Comparison of ENCODE assay signal across 24 cellular contexts in the genomic region with DNA sequence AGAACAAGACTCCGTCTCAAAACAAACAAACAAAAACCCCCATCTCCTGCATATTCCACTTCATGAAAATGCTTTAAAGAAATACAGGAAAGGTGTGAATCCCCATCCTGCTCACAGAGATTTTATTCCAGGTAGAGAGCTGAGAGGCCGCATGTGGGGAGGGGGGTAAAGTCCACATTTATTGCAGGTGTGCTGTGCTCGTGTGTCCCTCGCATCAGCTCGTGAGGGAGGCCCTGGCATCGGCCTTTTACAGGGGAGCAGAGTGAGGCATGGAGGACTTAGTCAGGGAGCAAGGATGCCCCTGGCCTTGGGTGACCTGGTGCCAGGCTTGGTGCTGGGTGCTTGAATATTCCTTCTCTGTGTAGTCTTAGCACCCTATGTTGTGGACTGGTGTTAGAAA.
"Had no signal": no experiment of that assay in that cellular context is flagged by ENCODE, and none has a peak within 500 bp of the region (broad histone marks: within the 10 kb centered on the region; RNA-seq: fewer than 3 reads in every experiment).

No MANE protein-coding gene starts in this region.

- ATAC-seq: heart right ventricle; naive thymus-derived CD4-positive, alpha-beta T cell; natural killer cell treated with Interleukin-12 subunit alpha and Interleukin-12 subunit beta and Interleukin-15 and Interleukin-18, amount 100 ng/mL, for 72 hours; right lobe of liver; stimulated activated effector memory CD8-positive, alpha-beta T cell treated with anti-CD3 and anti-CD28 coated beads, Interleukin-12 subunit alpha, Interleukin-12 subunit beta, amount 100 ng/mL, for 72 hours had no signal

- H3K4me1 ChIP-seq: parathyroid adenoma, right lobe of liver, upper lobe of left lung had no signal

- H3K9me3 Mint-ChIP-seq: mesothelial cell of epicardium; natural killer cell treated with Interleukin-12 subunit alpha and Interleukin-12 subunit beta and Interleukin-15 and Interleukin-18, amount 100 ng/mL, for 72 hours; neural crest cell; stimulated activated effector memory CD8-positive, alpha-beta T cell treated with anti-CD3 and anti-CD28 coated beads, Interleukin-12 subunit alpha, Interleukin-12 subunit beta, amount 100 ng/mL, for 72 hours; stimulated activated naive CD8-positive, alpha-beta T cell treated with anti-CD3 and anti-CD28 coated beads, Interleukin-15, Interleukin-2, amounts not matched to agents 100 ng/mL and 50 ng/mL, for 24 hours had no signal

- H3K36me3 Mint-ChIP-seq: mesothelial cell of epicardium; naive thymus-derived CD4-positive, alpha-beta T cell; natural killer cell treated with Interleukin-12 subunit alpha and Interleukin-12 subunit beta and Interleukin-15 and Interleukin-18, amount 100 ng/mL, for 72 hours; stimulated activated effector memory CD8-positive, alpha-beta T cell treated with anti-CD3 and anti-CD28 coated beads, Interleukin-12 subunit alpha, Interleukin-12 subunit beta, amount 100 ng/mL, for 72 hours had no signal

- H3K9me3 ChIP-seq: heart right ventricle, left ventricle myocardium inferior, neutrophil, right atrium auricular region, right lobe of liver, tibial nerve, upper lobe of left lung had no signal

- DNase-seq: heart right ventricle; hippocampal formation; kidney glomerular epithelial cell; left ventricle myocardium inferior; mesendoderm; naive thymus-derived CD4-positive, alpha-beta T cell; occipital lobe; right lobe of liver; stimulated activated CD4-positive, alpha-beta T cell treated with anti-CD3 and anti-CD28 coated beads, Interleukin-4, amount 100 ng/mL, for 24 hours; stimulated activated naive CD4-positive, alpha-beta T cell; substantia nigra; upper lobe of left lung had no signal

- H3K4me1 Mint-ChIP-seq: mesothelial cell of epicardium; stimulated activated effector memory CD8-positive, alpha-beta T cell treated with anti-CD3 and anti-CD28 coated beads, Interleukin-12 subunit alpha, Interleukin-12 subunit beta, amount 100 ng/mL, for 72 hours had no signal

- H3K9ac ChIP-seq: parathyroid adenoma had no signal

- H3K27me3 Mint-ChIP-seq: progenitor cell of endocrine pancreas had no signal

- FAIRE-seq: keratinocyte had no signal

- H3K4me3 ChIP-seq: heart right ventricle, left ventricle myocardium inferior, lung, right atrium auricular region, right lobe of liver, tibial nerve, upper lobe of left lung had no signal

- H3K36me3 ChIP-seq: left ventricle myocardium inferior, neutrophil, right atrium auricular region, right lobe of liver, tibial nerve, upper lobe of left lung had no signal

- H3K27ac ChIP-seq: heart right ventricle, left ventricle myocardium inferior, neutrophil, parathyroid adenoma, right atrium auricular region, right lobe of liver, tibial nerve, upper lobe of left lung had no signal

- H3K4me3 Mint-ChIP-seq: mesothelial cell of epicardium; naive thymus-derived CD4-positive, alpha-beta T cell; natural killer cell treated with Interleukin-12 subunit alpha and Interleukin-12 subunit beta and Interleukin-15 and Interleukin-18, amount 100 ng/mL, for 72 hours; neural crest cell; stimulated activated effector memory CD8-positive, alpha-beta T cell treated with anti-CD3 and anti-CD28 coated beads, Interleukin-12 subunit alpha, Interleukin-12 subunit beta, amount 100 ng/mL, for 72 hours; stimulated activated naive CD8-positive, alpha-beta T cell treated with anti-CD3 and anti-CD28 coated beads, Interleukin-15, Interleukin-2, amounts not matched to agents 100 ng/mL and 50 ng/mL, for 24 hours had no signal

- H3K27me3 ChIP-seq: heart right ventricle, right atrium auricular region, right lobe of liver, tibial nerve, upper lobe of left lung had no signal

- H2AFZ ChIP-seq: parathyroid adenoma had no signal
